In the genomic region with DNA sequence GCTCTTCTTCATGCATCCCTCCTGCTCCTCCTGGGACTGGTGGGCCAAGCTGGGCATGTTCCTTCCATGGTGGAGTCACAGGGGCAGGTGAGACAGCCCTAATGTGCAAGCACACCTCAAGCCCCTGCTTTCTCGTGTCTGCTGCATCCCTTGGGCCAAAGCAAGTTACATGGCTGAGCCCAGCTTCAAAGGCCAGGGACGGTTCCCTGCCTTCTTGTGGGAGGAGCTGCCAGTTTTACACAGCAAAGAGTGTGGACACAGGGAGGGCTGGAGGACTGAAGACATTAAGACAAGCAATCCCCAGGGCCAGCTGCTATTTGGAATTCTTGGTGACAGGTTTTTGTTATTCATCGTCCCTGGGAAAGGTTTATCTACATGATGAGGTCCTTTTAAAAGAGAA, we compare ENCODE assay signal across 24 cellular contexts.
DNase-seq lines count a peak whose midpoint lies in the region; ATAC-seq, FAIRE-seq and TF ChIP-seq lines count a peak whose summit lies in the region.
"Had no signal": no experiment of that assay in that cellular context is flagged by ENCODE, and none has a peak within 500 bp of the region (broad histone marks: within the 10 kb centered on the region; RNA-seq: fewer than 3 reads in every experiment).

No MANE protein-coding gene starts in this region.

- no peak overlapping the region for H2AK5ac ChIP-seq in trophoblast cell (ENCODE audit: low read length)

- TF ChIP-seq EP300 in upper lobe of left lung (IDR thresholded peaks at IDR 0.05) (no peak), sigmoid colon (IDR thresholded peaks at IDR 0.05) (no peak)

- 41 to 53% methylated on average over 2 to 3 of the region's 3 CpGs for WGBS in endodermal cell (ENCODE audit: insufficient coverage in 1 of 2, insufficient read length in 1 of 2), 2 experiments
- WGBS in trophoblast cell (ENCODE audit: extremely low coverage, insufficient coverage, insufficient read length), result no CpG with 5 or more reads among the region's 3 CpGs
- WGBS in upper lobe of left lung, 2 donors, result 47 to 49% methylated on average over 3 of the region's 3 CpGs
- WGBS in sigmoid colon, 2 donors, result 20 to 33% methylated on average over 3 of the region's 3 CpGs

- H3K27me3 Mint-ChIP-seq in GM23338 (ENCODE audit: insufficient read depth, low read depth, poor library complexity) (peaks cover 3% of the 10 kb centered on the region), endodermal cell (ENCODE audit: insufficient read depth) (peaks cover 30% of the 10 kb centered on the region)
- peaks cover 8 to 32% (median 13%) of the 10 kb centered on the region in 5 donors for H3K27me3 Mint-ChIP-seq in naive thymus-derived CD4-positive, alpha-beta T cell

- TF ChIP-seq POLR2A in upper lobe of left lung (IDR thresholded peaks at IDR 0.05) (no peak), sigmoid colon (IDR thresholded peaks at IDR 0.05) (no peak)

- H3K36me3 Mint-ChIP-seq in GM23338 (ENCODE audit: low read depth), result no peaks in the 10 kb centered on the region
- H3K36me3 Mint-ChIP-seq in endodermal cell (ENCODE audit: low read depth), result no peaks in the 10 kb centered on the region
- H3K36me3 Mint-ChIP-seq in naive thymus-derived CD4-positive, alpha-beta T cell, result no peaks in the 10 kb centered on the region
- H3K36me3 Mint-ChIP-seq: CD8-positive, alpha-beta T cell had no signal

- H3K9me3 ChIP-seq in endodermal cell (ENCODE audit: control insufficient read depth, low read length), result no peaks in the 10 kb centered on the region
- H3K9me3 ChIP-seq in trophoblast cell (ENCODE audit: insufficient read depth, low read depth, low read length), result peaks cover 3% of the 10 kb centered on the region
- H3K9me3 ChIP-seq in naive thymus-derived CD4-positive, alpha-beta T cell (ENCODE audit: control insufficient read depth in 2 of 3, low read length in 3 of 3), result no peaks in the 10 kb centered on the region
- no peaks in the 10 kb centered on the region for H3K9me3 ChIP-seq in upper lobe of left lung
- no peaks in the 10 kb centered on the region for H3K9me3 ChIP-seq in sigmoid colon
- H3K9me3 ChIP-seq: Caco-2 had no signal

- peak; percentile 57 for ATAC-seq in GM23338
- no peak for ATAC-seq in naive thymus-derived CD4-positive, alpha-beta T cell
- ATAC-seq in HG03442 (IDR thresholded peaks at IDR 0.05; ENCODE audit: unreplicated experiment), result no peak
- ATAC-seq in upper lobe of left lung (ENCODE audit: low FRiP score in 2 of 2), result no peak
- ATAC-seq: CD8-positive, alpha-beta T cell; GM12878 had no signal

- no peaks in the 10 kb centered on the region for H3F3A ChIP-seq in GM23338 (replicated peaks; ENCODE audit: low read depth)

- intact Hi-C loops in naive thymus-derived CD4-positive, alpha-beta T cell (cut with micrococcal nuclease), result loop anchor here in 1 of 2 donors (5.0 kb wide), 1 partner anchor 34 kb away; no protein-coding TSS in a partner anchor
- intact Hi-C loops in sigmoid colon (cut with DNase I), result no loop called here

- H3K36me3 ChIP-seq in GM23338 (ENCODE audit: insufficient read depth) (no peaks in the 10 kb centered on the region), bronchial epithelial cell (ENCODE audit: control insufficient read depth, insufficient read depth, low read length) (no peaks in the 10 kb centered on the region), endodermal cell (ENCODE audit: control insufficient read depth, insufficient read depth, low read length) (no peaks in the 10 kb centered on the region), trophoblast cell (ENCODE audit: control insufficient read depth in 1 of 2, insufficient read depth in 2 of 2, low read length in 2 of 2) (no peaks in the 10 kb centered on the region), upper lobe of left lung (no peaks in the 10 kb centered on the region), sigmoid colon (no peaks in the 10 kb centered on the region)
- no peaks in the 10 kb centered on the region for H3K36me3 ChIP-seq in naive thymus-derived CD4-positive, alpha-beta T cell (ENCODE audit: control insufficient read depth in 2 of 3, insufficient read depth in 3 of 3, low read length in 3 of 3)
- H3K36me3 ChIP-seq: BLaER1 treated with 17β-estradiol and CSF1 and Interleukin-3, amounts not matched to agents 10 nM and 100 nM had no signal

- no peak overlapping the region for H3K4ac ChIP-seq in trophoblast cell (ENCODE audit: low read depth, low read length)

- no peak overlapping the region for H2AFZ ChIP-seq in GM23338
- no peak overlapping the region for H2AFZ ChIP-seq in trophoblast cell (ENCODE audit: insufficient read depth, low read length, poor library complexity)

- no peak overlapping the region for H3K27ac Mint-ChIP-seq in GM23338
- H3K27ac Mint-ChIP-seq in endodermal cell, result no peak overlapping the region
- no peak overlapping the region for H3K27ac Mint-ChIP-seq in naive thymus-derived CD4-positive, alpha-beta T cell
- H3K27ac Mint-ChIP-seq: B cell; CD4-positive, alpha-beta T cell; CD8-positive, alpha-beta T cell had no signal

- no peaks in the 10 kb centered on the region for H3K79me1 ChIP-seq in trophoblast cell (ENCODE audit: low read length)

- H3K4me1 Mint-ChIP-seq in GM23338 (no peaks in the 10 kb centered on the region), endodermal cell (peaks cover 2% of the 10 kb centered on the region)
- H3K4me1 Mint-ChIP-seq in naive thymus-derived CD4-positive, alpha-beta T cell, result peaks cover 0 to 10% (median 0%) of the 10 kb centered on the region in 7 donors
- H3K4me1 Mint-ChIP-seq: B cell had no signal

- H3K27ac ChIP-seq in GM23338 (ENCODE audit: low read depth) (no peak overlapping the region), endodermal cell (ENCODE audit: low read depth, low read length) (no peak overlapping the region), trophoblast cell (ENCODE audit: low read depth, low read length) (no peak overlapping the region), upper lobe of left lung (no peak overlapping the region), sigmoid colon (no peak overlapping the region)
- no peak overlapping the region for H3K27ac ChIP-seq in naive thymus-derived CD4-positive, alpha-beta T cell (ENCODE audit: low read depth, low read length)
- H3K27ac ChIP-seq: BLaER1 treated with 17β-estradiol and CSF1 and Interleukin-3, amounts not matched to agents 10 nM and 100 nM; C4-2B had no signal

- no peak overlapping the region for H3K4me3 ChIP-seq in GM23338
- H3K4me3 ChIP-seq in bronchial epithelial cell (ENCODE audit: low read depth, low read length), result no peak overlapping the region
- H3K4me3 ChIP-seq in endodermal cell (ENCODE audit: low read length), result no peak overlapping the region
- H3K4me3 ChIP-seq in trophoblast cell (ENCODE audit: low read depth, low read length), result peak overlapping the region; percentile 30
- H3K4me3 ChIP-seq in naive thymus-derived CD4-positive, alpha-beta T cell (ENCODE audit: low read length), result no peak overlapping the region
- no peak overlapping the region for H3K4me3 ChIP-seq in upper lobe of left lung
- no peak overlapping the region for H3K4me3 ChIP-seq in sigmoid colon
- H3K4me3 ChIP-seq: BLaER1 treated with 17β-estradiol and CSF1 and Interleukin-3, amounts not matched to agents 10 nM and 100 nM; GM12878 had no signal

- no peak overlapping the region for H3K4me3 Mint-ChIP-seq in GM23338
- H3K4me3 Mint-ChIP-seq in endodermal cell, result no peak overlapping the region
- H3K4me3 Mint-ChIP-seq in naive thymus-derived CD4-positive, alpha-beta T cell, result no peak overlapping the region
- H3K4me3 Mint-ChIP-seq: B cell; CD4-positive, alpha-beta T cell; CD8-positive, alpha-beta T cell had no signal

- H3K9me2 ChIP-seq in GM23338 (ENCODE audit: insufficient read depth), result 0 out of 2 replicates have a peak, but pooled peaks cover 3% of the 10 kb centered on the region

- H4K91ac ChIP-seq in trophoblast cell (ENCODE audit: low read depth, low read length), result no peak overlapping the region

- POLR2A ChIA-PET in naive thymus-derived CD4-positive, alpha-beta T cell (lab: Charles Lee), result no interaction called here

- no peak overlapping the region for H4K8ac ChIP-seq in trophoblast cell (ENCODE audit: low read depth, low read length)

- no peaks in the 10 kb centered on the region for H4K20me1 ChIP-seq in GM23338 (replicated peaks; ENCODE audit: insufficient read depth)
- H4K20me1 ChIP-seq: BLaER1 treated with 17β-estradiol and CSF1 and Interleukin-3, amounts not matched to agents 10 nM and 100 nM had no signal

- peak; percentile 64 for FAIRE-seq in bronchial epithelial cell (lab: Jason Lieb, UNC)
- FAIRE-seq: A204.1, GM12878, GM12892, GM18507, GM19239 had no signal

- no peak overlapping the region for H2BK5ac ChIP-seq in trophoblast cell (ENCODE audit: low read depth, low read length, poor library complexity)

- no peaks in the 10 kb centered on the region for H3K9me3 Mint-ChIP-seq in GM23338
- no peaks in the 10 kb centered on the region for H3K9me3 Mint-ChIP-seq in endodermal cell
- peaks cover 0 to 9% (median 0%) of the 10 kb centered on the region in 11 donors for H3K9me3 Mint-ChIP-seq in naive thymus-derived CD4-positive, alpha-beta T cell
- H3K9me3 Mint-ChIP-seq: CD4-positive, alpha-beta T cell; CD8-positive, alpha-beta T cell had no signal

- no peak overlapping the region for H3K14ac ChIP-seq in trophoblast cell (ENCODE audit: low read length)

- DNase-seq in GM23338 (ENCODE audit: low spot score) (no peak), bronchial epithelial cell (ENCODE audit: low read depth) (no peak), endodermal cell (peak; percentile 69), trophoblast cell (no peak), upper lobe of left lung (no peak), sigmoid colon (no peak)
- DNase-seq in naive thymus-derived CD4-positive, alpha-beta T cell, result no peak
- DNase-seq: 8988T; AML-193; Caco-2; Calu3; CD4-positive, alpha-beta T cell; CD8-positive, alpha-beta T cell; DMS79 treated with DMSO at 0.1 percent for 48 hours; GDM1 had no signal

- H3K4me2 ChIP-seq in GM23338, result no peak overlapping the region
- no peak overlapping the region for H3K4me2 ChIP-seq in trophoblast cell (ENCODE audit: low read length)
- H3K4me2 ChIP-seq: BLaER1 treated with 17β-estradiol and CSF1 and Interleukin-3, amounts not matched to agents 10 nM and 100 nM had no signal

- H3K9ac ChIP-seq in endodermal cell (ENCODE audit: extremely low read depth, low read length, poor library complexity, severe bottlenecking), result no peak overlapping the region
- H3K9ac ChIP-seq in trophoblast cell (ENCODE audit: low read length), result peak overlapping the region; percentile 12
- H3K9ac ChIP-seq: BLaER1 treated with 17β-estradiol and CSF1 and Interleukin-3, amounts not matched to agents 10 nM and 100 nM had no signal

- H2BK12ac ChIP-seq in trophoblast cell (ENCODE audit: low read length), result no peak overlapping the region

- H3K18ac ChIP-seq in trophoblast cell (ENCODE audit: low read length), result no peak overlapping the region

- no peaks in the 10 kb centered on the region for H3K4me1 ChIP-seq in GM23338 (ENCODE audit: insufficient read depth)
- no peaks in the 10 kb centered on the region for H3K4me1 ChIP-seq in endodermal cell (ENCODE audit: control insufficient read depth, insufficient read depth, low read length)
- no peaks in the 10 kb centered on the region for H3K4me1 ChIP-seq in trophoblast cell (ENCODE audit: control insufficient read depth in 1 of 2, insufficient read depth in 2 of 2, low read length in 2 of 2)
- H3K4me1 ChIP-seq in naive thymus-derived CD4-positive, alpha-beta T cell (ENCODE audit: control insufficient read depth in 2 of 2, insufficient read depth in 2 of 2, low read length in 2 of 2), result no peaks in the 10 kb centered on the region
- H3K4me1 ChIP-seq in upper lobe of left lung, result no peaks in the 10 kb centered on the region
- peaks cover 0 to 8% (median 0%) of the 10 kb centered on the region in 4 donors for H3K4me1 ChIP-seq in sigmoid colon
- H3K4me1 ChIP-seq: BLaER1 treated with 17β-estradiol and CSF1 and Interleukin-3, amounts not matched to agents 10 nM and 100 nM; Caco-2 had no signal

- no peak overlapping the region for H3K23ac ChIP-seq in trophoblast cell (ENCODE audit: low read length)

- TF ChIP-seq CTCF in GM23338 (conservative IDR thresholded peaks at IDR 0.05; ENCODE audit: low read depth in 2 of 2) (no peak), bronchial epithelial cell (IDR thresholded peaks at IDR 0.05; ENCODE audit: insufficient read depth, low read length, severe bottlenecking) (no peak), endodermal cell (conservative IDR thresholded peaks at IDR 0.05) (no peak), upper lobe of left lung (IDR thresholded peaks at IDR 0.05) (no peak), sigmoid colon (IDR thresholded peaks at IDR 0.05) (no peak)

- no peaks in the 10 kb centered on the region for H3K79me2 ChIP-seq in GM23338 (replicated peaks; ENCODE audit: insufficient read depth)
- no peaks in the 10 kb centered on the region for H3K79me2 ChIP-seq in trophoblast cell (ENCODE audit: control insufficient read depth, insufficient read depth, low read length, poor library complexity)

- no peak overlapping the region for H2BK120ac ChIP-seq in trophoblast cell (ENCODE audit: insufficient read depth, low read length, poor library complexity)

- H3K27me3 ChIP-seq in GM23338 (ENCODE audit: insufficient read depth) (no peaks in the 10 kb centered on the region), bronchial epithelial cell (ENCODE audit: control insufficient read depth, insufficient read depth, low read length) (peaks cover 10% of the 10 kb centered on the region), endodermal cell (ENCODE audit: control insufficient read depth, insufficient read depth, low read length, poor library complexity, severe bottlenecking) (peaks cover 22% of the 10 kb centered on the region), trophoblast cell (ENCODE audit: insufficient read depth, low read length) (no peaks in the 10 kb centered on the region), upper lobe of left lung (no peaks in the 10 kb centered on the region), sigmoid colon (peaks cover 0 to 12% (median 5%) of the 10 kb centered on the region in 3 donors)
- no peaks in the 10 kb centered on the region for H3K27me3 ChIP-seq in naive thymus-derived CD4-positive, alpha-beta T cell (ENCODE audit: control insufficient read depth in 2 of 2, insufficient read depth in 2 of 2, low read length in 2 of 2)
- H3K27me3 ChIP-seq: BLaER1 treated with 17β-estradiol and CSF1 and Interleukin-3, amounts not matched to agents 10 nM and 100 nM had no signal

- no peak overlapping the region for H4K12ac ChIP-seq in trophoblast cell (ENCODE audit: low read depth, low read length)

- CTCF ChIA-PET in naive thymus-derived CD4-positive, alpha-beta T cell (lab: Charles Lee), result interaction anchor here (1.0 kb wide), 1 partner anchor 9 kb away, joined by 4 read pairs; no protein-coding TSS in a partner anchor
